In the genomic region with DNA sequence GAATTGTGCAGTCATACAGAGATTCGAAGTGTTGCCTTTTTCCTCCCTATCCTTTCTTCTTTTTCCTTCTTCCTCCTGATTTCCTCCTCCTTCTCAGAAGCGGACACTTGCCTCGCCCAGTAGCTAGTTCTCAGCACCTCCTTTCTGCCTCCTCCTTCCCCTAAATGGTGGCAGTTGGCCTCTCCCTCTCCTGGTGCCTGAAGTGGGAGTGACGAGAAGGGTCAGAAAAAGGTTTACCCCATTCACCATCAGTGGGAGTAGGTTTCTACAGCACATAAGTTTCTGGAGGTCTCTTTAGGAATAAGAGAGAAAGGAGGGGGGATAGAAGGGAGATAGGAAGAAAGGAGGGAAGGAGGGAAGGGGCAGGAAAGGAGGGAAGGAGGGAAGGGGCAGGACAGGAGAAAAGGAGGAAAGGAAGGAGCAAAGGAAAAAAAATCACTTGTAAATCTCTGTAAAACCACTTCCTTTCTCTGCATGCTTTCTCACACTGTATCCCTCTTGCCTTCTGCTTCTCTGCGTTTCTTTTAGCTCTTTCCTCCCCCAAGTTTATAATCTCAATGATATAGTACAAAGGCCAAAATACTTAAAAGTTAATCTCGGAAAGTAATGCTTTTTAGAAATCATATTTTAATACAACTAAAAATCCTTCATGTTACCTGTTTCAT, we compare ENCODE assay signal across 11 cellular contexts. TPM values are rescaled to one million over a fixed set of nuclear protein-coding genes. Genes with fewer than 3 reads are reported as not detected.
A peak's percentile ranks its signal among the peaks of the same experiment; 100 is the strongest.
DNase-seq lines count a peak whose midpoint lies in the region; ATAC-seq, FAIRE-seq and TF ChIP-seq lines count a peak whose summit lies in the region.
"Had no signal": no experiment of that assay in that cellular context is flagged by ENCODE, and none has a peak within 500 bp of the region (broad histone marks: within the 10 kb centered on the region; RNA-seq: fewer than 3 reads in every experiment).

No MANE protein-coding gene starts in this region.

- peaks cover 39% of the 10 kb centered on the region for H3K4me1 Mint-ChIP-seq in astrocyte (ENCODE audit: low read depth, unreplicated experiment)

- peak overlapping the region; percentile 70 for H3K9ac ChIP-seq in astrocyte (ENCODE audit: low read length)

- no peak for TF ChIP-seq EP300 in suprapubic skin (IDR thresholded peaks at IDR 0.05)

- ATAC-seq in GM18498 (IDR thresholded peaks at IDR 0.05; ENCODE audit: unreplicated experiment): no peak

- H3K27me3 ChIP-seq in astrocyte (ENCODE audit: insufficient read depth, low read length) (no peaks in the 10 kb centered on the region), suprapubic skin (no peaks in the 10 kb centered on the region)

- H4K20me1 ChIP-seq in astrocyte (ENCODE audit: insufficient read depth, low read length): no peaks in the 10 kb centered on the region

- TF ChIP-seq CTCF in astrocyte (IDR thresholded peaks at IDR 0.05; ENCODE audit: insufficient read depth, low read depth, low read length) (no peak), suprapubic skin (IDR thresholded peaks at IDR 0.05) (no peak)

- H3K27ac Mint-ChIP-seq in astrocyte (ENCODE audit: unreplicated experiment): peak overlapping the region; percentile 86

- peak overlapping the region; percentile 52 for H3K27ac ChIP-seq in astrocyte (ENCODE audit: low read depth, low read length)
- peak overlapping the region; percentile 90 for H3K27ac ChIP-seq in mesodermal cell (ENCODE audit: low read depth, low read length, severe bottlenecking)
- peak overlapping the region; percentile 60 for H3K27ac ChIP-seq in suprapubic skin

- WGBS in mesodermal cell (ENCODE audit: insufficient coverage in 2 of 2), 2 experiments: 73 to 81% methylated on average over 3 to 4 of the region's 6 CpGs
- WGBS in suprapubic skin: 66% methylated on average over 6 of the region's 6 CpGs

- H3K36me3 ChIP-seq in astrocyte (ENCODE audit: insufficient read depth, low read length) (no peaks in the 10 kb centered on the region), mesodermal cell (ENCODE audit: control insufficient read depth, insufficient read depth, low read length) (no peaks in the 10 kb centered on the region), suprapubic skin (no peaks in the 10 kb centered on the region)

- no peaks in the 10 kb centered on the region for H3K9me3 Mint-ChIP-seq in astrocyte (ENCODE audit: unreplicated experiment)

- no peak for TF ChIP-seq POLR2A in suprapubic skin (IDR thresholded peaks at IDR 0.05)

- FAIRE-seq in astrocyte (lab: Jason Lieb, UNC): no peak
- FAIRE-seq: bronchial epithelial cell had no signal

- H3K4me3 Mint-ChIP-seq in astrocyte (ENCODE audit: unreplicated experiment): peak overlapping the region; percentile 55

- DNase-seq in HT1080 (ENCODE audit: low read depth): peak; percentile 19
- DNase-seq in astrocyte (ENCODE audit: low read depth): no peak
- DNase-seq in suprapubic skin (ENCODE audit: low spot score in 2 of 2): no peak
- no peak for DNase-seq in NCI-H226
- DNase-seq in stimulated activated CD4-positive, alpha-beta T cell treated with anti-CD3 and anti-CD28 coated beads, Interleukin-4, amount 100 ng/mL, for 4 hours: no peak
- DNase-seq: GDM1 had no signal

- H3K36me3 Mint-ChIP-seq in astrocyte (ENCODE audit: low read depth, unreplicated experiment): no peaks in the 10 kb centered on the region

- no peaks in the 10 kb centered on the region for H3K79me2 ChIP-seq in astrocyte (ENCODE audit: insufficient read depth, low read length)

- peak overlapping the region; percentile 33 for H3K4me2 ChIP-seq in astrocyte (ENCODE audit: low read length)

- H3K4me3 ChIP-seq in astrocyte (ENCODE audit: insufficient read depth, low read depth, low read length) (no peak overlapping the region), mesodermal cell (ENCODE audit: extremely low read depth, insufficient read depth, low read length, poor library complexity, severe bottlenecking) (no peak overlapping the region), suprapubic skin (no peak overlapping the region)

- H3K9me3 ChIP-seq in astrocyte (ENCODE audit: insufficient read depth, low read depth, low read length) (no peaks in the 10 kb centered on the region), mesodermal cell (ENCODE audit: control insufficient read depth, low read length) (no peaks in the 10 kb centered on the region), suprapubic skin (no peaks in the 10 kb centered on the region)

- H3K4me1 ChIP-seq in astrocyte (ENCODE audit: insufficient read depth, low read length): peaks cover 33% of the 10 kb centered on the region
- peaks cover 34% of the 10 kb centered on the region for H3K4me1 ChIP-seq in mesodermal cell (ENCODE audit: control insufficient read depth, insufficient read depth, low read length, poor library complexity, severe bottlenecking)
- peaks cover 38% of the 10 kb centered on the region for H3K4me1 ChIP-seq in suprapubic skin

- H2AFZ ChIP-seq in astrocyte (ENCODE audit: low read depth, low read length): peak overlapping the region; percentile 43

- no peaks in the 10 kb centered on the region for H3K27me3 Mint-ChIP-seq in astrocyte (ENCODE audit: low read depth, unreplicated experiment)

RNA-seq across cellular contexts. Expression of gene C1orf105, which starts 20.3 kb away (rescaled TPM):
- total RNA-seq in HT1080 (2014; rRNA removed; shearing (Covaris generic)): not detected in 2 replicates
- polyA plus RNA-seq in HT1080 (2015; cell fraction: cytosol; rRNA removed): not detected in 2 replicates
- polyA plus RNA-seq in HT1080 (2015; cell fraction: nucleus; rRNA removed): not detected in 2 replicates
- total RNA-seq in astrocyte (not detected in 2 replicates), suprapubic skin (1 to 10 TPM in 2 of 4 donors, under 1 TPM in 1, not detected in 1; 0.89 to 1.5 (median 1.5) TPM)
- 0.48 TPM for polyA plus RNA-seq in mesodermal cell (2013, experiment 1 of 2)
- polyA plus RNA-seq in mesodermal cell (2013, experiment 2 of 2): 1.2 TPM
- total RNA-seq: activated CD8-positive, alpha-beta memory T cell treated with anti-CD3 and anti-CD28 coated beads for 36 hours; bronchial epithelial cell; fibroblast of villous mesenchyme had no signal

RNA-seq across cellular contexts. Expression of gene PIGC, which starts 43.7 kb away (rescaled TPM):
- 21.5 and 21.9 TPM in 2 replicates for total RNA-seq in HT1080 (2014; rRNA removed; shearing (Covaris generic))
- 34.7 and 38.2 TPM in 2 replicates for polyA plus RNA-seq in HT1080 (2015; cell fraction: cytosol; rRNA removed)
- 27.3 and 29.2 TPM in 2 replicates for polyA plus RNA-seq in HT1080 (2015; cell fraction: nucleus; rRNA removed)
- total RNA-seq in astrocyte (17.8 and 19.5 TPM in 2 replicates), suprapubic skin (10 to 100 TPM; 16.8 to 51.8 (median 34.1) TPM)
- 32.2 TPM for polyA plus RNA-seq in mesodermal cell (2013, experiment 1 of 2)
- 33.8 TPM for polyA plus RNA-seq in mesodermal cell (2013, experiment 2 of 2)
